20 cellular contexts compared by ENCODE assay signal in genomic region chr2:216657963-216658362, GRCh38. TPM values are rescaled to one million over a fixed set of nuclear protein-coding genes. Genes with fewer than 3 reads are reported as not detected.
"Had no signal": no experiment of that assay in that cellular context is flagged by ENCODE, and none has a peak within 500 bp of the region (broad histone marks: within the 10 kb centered on the region; RNA-seq: fewer than 3 reads in every experiment).

No MANE protein-coding gene starts in this region.

- H3K4me2 ChIP-seq: hepatocyte had no signal

- H3K9me3 Mint-ChIP-seq: activated CD4-positive, alpha-beta T cell treated with anti-CD3 and anti-CD28 coated beads, Interleukin-2, amount 10 ng/mL, durations not matched to agents 24 days and 14 days; endodermal cell; naive thymus-derived CD4-positive, alpha-beta T cell had no signal

- H3K27me3 ChIP-seq: hepatocyte, ovary, sigmoid colon, thyroid gland, vagina had no signal

- H3K4me3 ChIP-seq: dorsolateral prefrontal cortex, hepatocyte, mucosa of descending colon, ovary, sigmoid colon, thyroid gland, vagina had no signal

- H2AFZ ChIP-seq: hepatocyte had no signal

- DNase-seq: activated CD4-positive, alpha-beta T cell treated with anti-CD3 and anti-CD28 coated beads, Interleukin-2, amount 10 ng/mL, durations not matched to agents 24 days and 14 days; activated CD8-positive, alpha-beta memory T cell treated with anti-CD3 and anti-CD28 coated beads for 24 hours; activated gamma-delta T cell treated with Interleukin-2 at 50 U/mL for 16 hours; amygdala; dorsolateral prefrontal cortex; endodermal cell; erythroblast; mammary epithelial cell; mucosa of descending colon; naive thymus-derived CD4-positive, alpha-beta T cell; ovary; sigmoid colon; stimulated activated CD4-positive, alpha-beta T cell treated with anti-CD3 and anti-CD28 coated beads, Interleukin-12 subunit alpha, Interleukin-12 subunit beta, amount 100 ng/mL, for 4 hours; stimulated activated CD4-positive, alpha-beta T cell treated with anti-CD3 and anti-CD28 coated beads, Interleukin-2, amount 100 ng/mL, for 24 hours; T1000; thyroid gland had no signal

- ATAC-seq: left lobe of liver; mucosa of descending colon; naive thymus-derived CD4-positive, alpha-beta T cell had no signal

- H3K4me1 ChIP-seq: sigmoid colon, thyroid gland had no signal

- H3K9me3 ChIP-seq: mucosa of descending colon, ovary, sigmoid colon, thyroid gland, vagina had no signal

- H3K27ac ChIP-seq: dorsolateral prefrontal cortex, ovary, thyroid gland, vagina had no signal

- H3K4me3 Mint-ChIP-seq: activated CD4-positive, alpha-beta T cell treated with anti-CD3 and anti-CD28 coated beads, Interleukin-2, amount 10 ng/mL, durations not matched to agents 24 days and 14 days; activated naive CD8-positive, alpha-beta T cell; endodermal cell; naive thymus-derived CD4-positive, alpha-beta T cell had no signal

- H3K27me3 Mint-ChIP-seq: activated CD4-positive, alpha-beta T cell treated with anti-CD3 and anti-CD28 coated beads, Interleukin-2, amount 10 ng/mL, durations not matched to agents 24 days and 14 days; activated naive CD8-positive, alpha-beta T cell had no signal

- H3K4me1 Mint-ChIP-seq: endodermal cell had no signal

- H3K36me3 Mint-ChIP-seq: activated naive CD8-positive, alpha-beta T cell had no signal

- H3K36me3 ChIP-seq: ovary, sigmoid colon, thyroid gland, vagina had no signal

- H3K27ac Mint-ChIP-seq: activated CD4-positive, alpha-beta T cell treated with anti-CD3 and anti-CD28 coated beads, Interleukin-2, amount 10 ng/mL, durations not matched to agents 24 days and 14 days; activated naive CD8-positive, alpha-beta T cell; endodermal cell; naive thymus-derived CD4-positive, alpha-beta T cell had no signal

RNA-seq across cellular contexts. Expression of gene IGFBP5, which starts 37.4 kb away (rescaled TPM):
- total RNA-seq: activated CD4-positive, alpha-beta T cell treated with anti-CD3 and anti-CD28 coated beads, Interleukin-2, amount 10 ng/mL, durations not matched to agents 24 days and 14 days; naive thymus-derived CD4-positive, alpha-beta T cell had no signal
- polyA plus RNA-seq: naive thymus-derived CD4-positive, alpha-beta T cell had no signal
